In genomic region chr4:140213736-140214135, GRCh38 we compare ENCODE assay signal across 20 cellular contexts.
DNase-seq lines count a peak whose midpoint lies in the region; ATAC-seq and TF ChIP-seq lines count a peak whose summit lies in the region.
"Had no signal": no experiment of that assay in that cellular context is flagged by ENCODE, and none has a peak within 500 bp of the region (broad histone marks: within the 10 kb centered on the region; RNA-seq: fewer than 3 reads in every experiment).

No MANE protein-coding gene starts in this region.

- peak; percentile 3 for DNase-seq in stimulated activated CD4-positive, alpha-beta T cell treated with anti-CD3 and anti-CD28 coated beads, Interleukin-15, amount 100 ng/mL, for 24 hours
- DNase-seq in stimulated activated CD4-positive, alpha-beta T cell treated with anti-CD3 and anti-CD28 coated beads, Interleukin-2, amount 100 ng/mL, for 24 hours: no peak
- DNase-seq in RWPE2 (ENCODE audit: low spot score): no peak
- DNase-seq in fibroblast of mammary gland (ENCODE audit: low read depth): peak; percentile 57
- DNase-seq in stimulated activated effector memory CD8-positive, alpha-beta T cell treated with anti-CD3 and anti-CD28 coated beads, Interleukin-12 subunit alpha, Interleukin-12 subunit beta, amount 100 ng/mL, for 72 hours (ENCODE audit: low spot score in 2 of 2): no peak
- no peak for DNase-seq in inferior parietal cortex (ENCODE audit: extremely low spot score)
- no peak for DNase-seq in RKO (ENCODE audit: low spot score)
- DNase-seq: activated CD4-positive, alpha-beta T cell treated with anti-CD3 and anti-CD28 coated beads, Interleukin-2, amount 50 U/mL, for 1 hour; activated T-cell treated with anti-CD3 and anti-CD28 coated beads, Interleukin-2, amount 50 U/mL, for 48 hours; amygdala; CD8-positive, alpha-beta T cell; H7; KBM-7; left ventricle myocardium superior; naive thymus-derived CD4-positive, alpha-beta T cell; NCI-H1417 treated with DMSO at 0.1 percent for 48 hours; NK-92 treated with Interleukin-12 subunit alpha and Interleukin-12 subunit beta, amount 100 ng/mL, for 24 hours; stimulated activated CD4-positive, alpha-beta T cell treated with anti-CD3 and anti-CD28 coated beads, Interleukin-12 subunit alpha, Interleukin-12 subunit beta, amount 100 ng/mL, for 4 hours; T1000 had no signal

- H3K4me1 Mint-ChIP-seq in stimulated activated effector memory CD8-positive, alpha-beta T cell treated with anti-CD3 and anti-CD28 coated beads, Interleukin-12 subunit alpha, Interleukin-12 subunit beta, amount 100 ng/mL, for 72 hours: peaks cover 8% of the 10 kb centered on the region
- H3K4me1 Mint-ChIP-seq: naive thymus-derived CD4-positive, alpha-beta T cell had no signal

- H3K4me3 ChIP-seq in RWPE2 (ENCODE audit: severe bottlenecking): no peak overlapping the region
- H3K4me3 ChIP-seq in fibroblast of mammary gland (ENCODE audit: control insufficient read depth, low read depth, low read length): no peak overlapping the region

- H3K27ac Mint-ChIP-seq in stimulated activated effector memory CD8-positive, alpha-beta T cell treated with anti-CD3 and anti-CD28 coated beads, Interleukin-12 subunit alpha, Interleukin-12 subunit beta, amount 100 ng/mL, for 72 hours: no peak overlapping the region
- H3K27ac Mint-ChIP-seq: CD8-positive, alpha-beta T cell; naive thymus-derived CD4-positive, alpha-beta T cell had no signal

- no peak overlapping the region for H3K4me3 Mint-ChIP-seq in stimulated activated effector memory CD8-positive, alpha-beta T cell treated with anti-CD3 and anti-CD28 coated beads, Interleukin-12 subunit alpha, Interleukin-12 subunit beta, amount 100 ng/mL, for 72 hours
- H3K4me3 Mint-ChIP-seq: CD8-positive, alpha-beta T cell; naive thymus-derived CD4-positive, alpha-beta T cell had no signal

- no peaks in the 10 kb centered on the region for H3K36me3 Mint-ChIP-seq in stimulated activated effector memory CD8-positive, alpha-beta T cell treated with anti-CD3 and anti-CD28 coated beads, Interleukin-12 subunit alpha, Interleukin-12 subunit beta, amount 100 ng/mL, for 72 hours
- H3K36me3 Mint-ChIP-seq: CD8-positive, alpha-beta T cell; naive thymus-derived CD4-positive, alpha-beta T cell had no signal

- ATAC-seq in RWPE2 (ENCODE audit: low read depth) (peak; percentile 89), GM18867 (IDR thresholded peaks at IDR 0.05; ENCODE audit: unreplicated experiment) (no peak)
- peak; percentile 26 for ATAC-seq in stimulated activated effector memory CD8-positive, alpha-beta T cell treated with anti-CD3 and anti-CD28 coated beads, Interleukin-12 subunit alpha, Interleukin-12 subunit beta, amount 100 ng/mL, for 72 hours
- ATAC-seq: CD8-positive, alpha-beta T cell; left ventricle myocardium superior; naive thymus-derived CD4-positive, alpha-beta T cell had no signal

- peaks cover 12% of the 10 kb centered on the region for H3K4me1 ChIP-seq in RWPE2 (ENCODE audit: insufficient read depth, poor library complexity, severe bottlenecking)

- TF ChIP-seq CTCF in RWPE2 (IDR thresholded peaks at IDR 0.05; ENCODE audit: poor library complexity, severe bottlenecking) (no peak), fibroblast of mammary gland (conservative IDR thresholded peaks at IDR 0.05; ENCODE audit: control insufficient read depth, insufficient read depth, low read depth, low read length) (no peak)

- no peak overlapping the region for H3K27ac ChIP-seq in RWPE2 (ENCODE audit: poor library complexity, severe bottlenecking)

- no peaks in the 10 kb centered on the region for H3K9me3 ChIP-seq in RWPE2 (ENCODE audit: severe bottlenecking)

- no peaks in the 10 kb centered on the region for H3K9me3 Mint-ChIP-seq in stimulated activated effector memory CD8-positive, alpha-beta T cell treated with anti-CD3 and anti-CD28 coated beads, Interleukin-12 subunit alpha, Interleukin-12 subunit beta, amount 100 ng/mL, for 72 hours
- H3K9me3 Mint-ChIP-seq: CD8-positive, alpha-beta T cell; naive thymus-derived CD4-positive, alpha-beta T cell had no signal

- H3K27me3 ChIP-seq in RWPE2 (ENCODE audit: insufficient read depth, poor library complexity, severe bottlenecking): no peaks in the 10 kb centered on the region

- H3K36me3 ChIP-seq in RWPE2 (ENCODE audit: low read depth): no peaks in the 10 kb centered on the region

Comparison
In these comparisons a context has a peak if more than half of its experiments do, and no peak if none do; other contexts are left out.
1. DNase-seq: peak in stimulated activated CD4-positive, alpha-beta T cell treated with anti-CD3 and anti-CD28 coated beads, Interleukin-15, amount 100 ng/mL, for 24 hours (single experiment) and fibroblast of mammary gland (single experiment); none in stimulated activated CD4-positive, alpha-beta T cell treated with anti-CD3 and anti-CD28 coated beads, Interleukin-2, amount 100 ng/mL, for 24 hours (0 of 2), RWPE2 (single experiment), stimulated activated effector memory CD8-positive, alpha-beta T cell treated with anti-CD3 and anti-CD28 coated beads, Interleukin-12 subunit alpha, Interleukin-12 subunit beta, amount 100 ng/mL, for 72 hours (0 of 2), inferior parietal cortex (single experiment) and RKO (single experiment).